In the genomic region with DNA sequence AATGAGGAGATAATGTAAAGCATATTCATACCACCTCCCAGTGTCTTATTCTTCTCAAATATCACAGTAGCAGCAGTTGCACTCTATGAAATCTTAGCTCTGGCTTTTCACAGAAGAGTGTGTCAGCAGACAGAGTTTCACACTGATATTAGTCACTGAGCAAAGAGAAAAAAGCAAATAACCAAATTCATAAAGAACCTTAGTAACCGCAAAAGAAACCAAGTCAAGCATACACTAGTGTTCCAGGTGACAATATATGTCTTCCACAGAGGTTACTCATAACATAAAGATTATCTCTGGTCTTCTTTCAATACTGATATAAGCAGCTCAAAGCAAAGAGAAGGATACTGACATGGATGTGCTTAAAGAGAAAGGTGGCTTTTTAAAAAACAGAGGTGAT, we compare ENCODE assay signal across 22 cellular contexts.
A peak's percentile ranks its signal among the peaks of the same experiment; 100 is the strongest.
DNase-seq lines count a peak whose midpoint lies in the region; ATAC-seq, FAIRE-seq and TF ChIP-seq lines count a peak whose summit lies in the region.
"Had no signal": no experiment of that assay in that cellular context is flagged by ENCODE, and none has a peak within 500 bp of the region (broad histone marks: within the 10 kb centered on the region; RNA-seq: fewer than 3 reads in every experiment).

No MANE protein-coding gene starts in this region.

- no peak for TF ChIP-seq EP300 in A549 (IDR thresholded peaks at IDR 0.05)

- no peak for TF ChIP-seq RAD21 in A549 (conservative IDR thresholded peaks at IDR 0.05 in 1 of 2, IDR thresholded peaks at IDR 0.05 in 1 of 2)

- peaks cover 11% of the 10 kb centered on the region; the same call in 1 of the 3 replicates for H3K4me1 ChIP-seq in A549
- H3K4me1 ChIP-seq in KMS-11 (ENCODE audit: low read depth, poor library complexity, severe bottlenecking): peaks cover 17% of the 10 kb centered on the region
- H3K4me1 ChIP-seq: Caco-2, psoas muscle had no signal

- H3K9me3 ChIP-seq in A549: no peaks in the 10 kb centered on the region
- H3K9me3 ChIP-seq: Caco-2, psoas muscle had no signal

- TF ChIP-seq POLR2A in A549 (IDR thresholded peaks at IDR 0.05; ENCODE audit: low read length): no peak

- no peak overlapping the region for H3K9ac ChIP-seq in KMS-11

- DNase-seq in A549 (ENCODE audit: low read depth in 1 of 2, low spot score in 1 of 2) (peak in 1 of 2 experiments; percentile 1), epithelial cell of prostate (ENCODE audit: low read depth, low spot score) (peak; percentile 12), T1000 (lab: John Stamatoyannopoulos, UW) (no peak), foreskin melanocyte (no peak), substantia nigra (lab: John Stamatoyannopoulos, UW) (no peak)
- DNase-seq: 8988T; activated B cell treated with CpG ODN at 0.5 μM for 24 hours; activated CD4-positive, alpha-beta T cell treated with anti-CD3 and anti-CD28 coated beads, Interleukin-2, amount 50 U/mL, for 4 hours; activated naive CD4-positive, alpha-beta T cell treated with anti-CD3 and anti-CD28 coated beads, Interleukin-2, amount 50 U/mL, for 16 hours; Caco-2; head of caudate nucleus; kidney glomerular epithelial cell; NCI-H1092; NCI-H1930; NCI-H69; psoas muscle; T-helper 9 cell had no signal

- H3K4me2 ChIP-seq in A549 (peak overlapping the region; percentile 16), KMS-11 (peak overlapping the region; percentile 26; the same call in 1 of the 2 replicates)

- CTCF ChIA-PET in A549 (lab: Yijun Ruan, JAX): no interaction called here

- H3K27me3 ChIP-seq in KMS-11 (ENCODE audit: insufficient read depth, low read depth): no peaks in the 10 kb centered on the region

- peak; percentile 56 for FAIRE-seq in A549 (lab: Jason Lieb, UNC)
- FAIRE-seq: HepG2 had no signal

- no peak overlapping the region for H3K4me3 ChIP-seq in A549
- no peak overlapping the region for H3K4me3 ChIP-seq in KMS-11 (IDR thresholded peaks at IDR 0.05; ENCODE audit: insufficient read depth, low read depth, low read length)
- H3K4me3 ChIP-seq: psoas muscle had no signal

- H3K36me3 ChIP-seq in KMS-11 (ENCODE audit: insufficient read depth): no peaks in the 10 kb centered on the region

- TF ChIP-seq CTCF in A549 (IDR thresholded peaks at IDR 0.05) (no peak), KMS-11 (conservative IDR thresholded peaks at IDR 0.05; ENCODE audit: low read depth, low read length) (no peak)

- H2AFZ ChIP-seq in KMS-11 (ENCODE audit: low read depth): no peak overlapping the region

- H4K20me1 ChIP-seq in KMS-11 (ENCODE audit: insufficient read depth): no peaks in the 10 kb centered on the region

- H3K27ac ChIP-seq in A549: no peak overlapping the region
- H3K27ac ChIP-seq in KMS-11: peak overlapping the region; percentile 40; the same call in 1 of the 2 replicates
- H3K27ac ChIP-seq in epithelial cell of prostate: peak overlapping the region; percentile 26
- no peak overlapping the region for H3K27ac ChIP-seq in substantia nigra (ENCODE audit: low read depth, low read length, poor library complexity, severe bottlenecking)
- H3K27ac ChIP-seq: psoas muscle had no signal

- WGBS in A549 (ENCODE audit: missing lambda C conversion rate): 0% methylated on average over 1 of the region's 1 CpG

- no peaks in the 10 kb centered on the region for H3K79me2 ChIP-seq in KMS-11 (ENCODE audit: insufficient read depth, low read depth)

- POLR2A ChIA-PET in A549 (lab: Yijun Ruan, JAX): no interaction called here

- peak; percentile 34 to 53; a peak in 3 of 6 replicates for ATAC-seq in A549
- peak; percentile 71 for ATAC-seq in GM21360 (IDR thresholded peaks at IDR 0.05; ENCODE audit: unreplicated experiment)
- no peak for ATAC-seq in GM19351 (IDR thresholded peaks at IDR 0.05; ENCODE audit: unreplicated experiment)
- ATAC-seq: HepG2, psoas muscle, Right ventricle myocardium inferior had no signal

TF ChIP-seq in A549, 52 proteins besides CTCF, POLR2A, EP300 and RAD21:
- TF ChIP-seq JUNB (IDR thresholded peaks at IDR 0.05) (0 out of 2 replicates have a peak, but pooled peaks have one; percentile 14), CHD4 (IDR thresholded peaks at IDR 0.05; ENCODE audit: borderline replicate concordance) (no peak), FOSL2 (IDR thresholded peaks at IDR 0.05) (0 out of 2 replicates have a peak, but pooled peaks have one; percentile 9), FOSL2 (CRISPR knock-in tag; IDR thresholded peaks at IDR 0.05) (no peak), TP53 (CRISPR knock-in tag; IDR thresholded peaks at IDR 0.05) (no peak), SREBF2 (IDR thresholded peaks at IDR 0.05) (no peak), HOXB5 (CRISPR knock-in tag; IDR thresholded peaks at IDR 0.05) (no peak), NR3C1 (IDR thresholded peaks at IDR 0.05) (no peak), NPAS2 (CRISPR knock-in tag; IDR thresholded peaks at IDR 0.05; ENCODE audit: borderline replicate concordance) (no peak), SMC3 (IDR thresholded peaks at IDR 0.05) (no peak), MAZ (IDR thresholded peaks at IDR 0.05; ENCODE audit: borderline replicate concordance, low read depth, low read length) (no peak)

Comparison
In these comparisons a context has a peak if more than half of its experiments do, and no peak if none do; other contexts are left out.
1. H3K27ac ChIP-seq: peak in KMS-11 (single experiment) and epithelial cell of prostate (single experiment); none in A549 (0 of 2) and substantia nigra (single experiment).